Comparison of ENCODE assay signal across 9 cellular contexts in the genomic region with DNA sequence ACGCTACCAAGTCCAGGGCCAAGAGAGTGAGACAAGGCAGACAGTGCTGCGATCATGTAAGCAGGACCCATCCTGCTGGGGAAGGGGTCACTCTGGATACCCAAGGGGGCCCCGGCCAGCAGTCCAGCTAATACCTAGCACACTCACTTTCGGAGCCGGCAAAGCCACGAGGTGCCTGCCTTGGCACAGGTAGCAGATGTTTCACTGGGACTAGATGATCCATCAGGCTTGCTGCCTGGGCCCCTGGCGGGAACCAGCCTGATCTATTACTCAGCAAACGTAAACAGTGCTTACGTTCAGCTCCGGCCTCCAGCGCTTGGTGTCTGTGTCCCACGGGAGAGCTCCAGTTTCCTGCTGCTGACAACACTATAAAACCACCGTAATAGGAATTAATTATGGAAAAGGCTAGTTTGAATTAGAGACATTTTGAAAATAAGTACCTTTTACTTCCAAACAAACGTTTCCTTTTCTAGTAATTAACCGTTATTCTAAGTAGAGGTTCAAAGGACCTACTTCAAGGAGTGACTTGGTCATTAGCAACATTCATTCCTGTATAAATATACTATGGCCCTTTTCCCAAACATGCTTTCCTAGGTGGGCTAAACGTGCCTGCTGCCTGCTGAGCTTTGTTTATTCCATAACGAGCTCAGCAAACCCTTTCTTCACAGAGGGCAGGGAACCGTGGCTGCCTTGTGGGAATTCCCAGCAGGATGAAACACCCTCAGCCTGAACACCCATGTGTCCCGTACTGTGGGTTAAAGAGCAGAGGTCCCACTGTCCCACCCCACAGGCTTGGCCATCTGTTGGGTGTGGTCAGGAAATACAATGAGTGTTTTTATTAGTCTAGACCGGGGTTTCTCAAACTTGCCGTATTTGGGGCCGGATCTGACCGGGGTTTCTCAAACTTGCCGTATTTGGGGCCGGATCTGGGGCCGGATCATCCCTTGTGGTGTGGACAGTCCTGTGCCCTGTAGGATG. TPM values are rescaled to one million over a fixed set of nuclear protein-coding genes. Genes with fewer than 3 reads are reported as not detected.
DNase-seq lines count a peak whose midpoint lies in the region; ATAC-seq and TF ChIP-seq lines count a peak whose summit lies in the region.
"Had no signal": no experiment of that assay in that cellular context is flagged by ENCODE, and none has a peak within 500 bp of the region (broad histone marks: within the 10 kb centered on the region; RNA-seq: fewer than 3 reads in every experiment).

No MANE protein-coding gene starts in this region.

- TF ChIP-seq CTCF in AG04450 (IDR thresholded peaks at IDR 0.05; ENCODE audit: low read depth, low read length): no peak
- TF ChIP-seq CTCF in left lung (IDR thresholded peaks at IDR 0.05): no peak

- no peak overlapping the region for H3K27ac ChIP-seq in AG04450 (ENCODE audit: low read depth, low read length)
- no peak overlapping the region for H3K27ac ChIP-seq in left lung

- H3K9me3 ChIP-seq in AG04450 (ENCODE audit: control insufficient read depth, insufficient read depth, low read length) (no peaks in the 10 kb centered on the region; the same call in 1 of the 2 replicates), left lung (no peaks in the 10 kb centered on the region)

- H3K4me3 ChIP-seq in AG04450 (ENCODE audit: low read depth, low read length) (no peak overlapping the region), left lung (no peak overlapping the region)

- ATAC-seq in left lung: peak; percentile 20
- no peak for ATAC-seq in HG02840 (IDR thresholded peaks at IDR 0.05; ENCODE audit: low FRiP score, unreplicated experiment)

- H3K4me1 ChIP-seq in left lung: no peaks in the 10 kb centered on the region

- no peaks in the 10 kb centered on the region for H3K36me3 ChIP-seq in left lung

- peak; percentile 37 for DNase-seq in AG04450 (ENCODE audit: low read depth, low spot score)
- DNase-seq in NCI-H128 (lab: John Stamatoyannopoulos, UW; ENCODE audit: unreplicated experiment): peak; percentile 24
- DNase-seq in amniotic epithelial cell (ENCODE audit: low read depth): peak; percentile 64
- no peak for DNase-seq in left lung
- DNase-seq in midbrain (lab: John Stamatoyannopoulos, UW): no peak
- no peak for DNase-seq in superior temporal gyrus (ENCODE audit: extremely low spot score)
- DNase-seq in OCI-M1 (lab: John Stamatoyannopoulos, UW): no peak
- DNase-seq: DND-41 had no signal

- H3K27me3 ChIP-seq in AG04450 (ENCODE audit: control insufficient read depth, insufficient read depth, low read length): peaks cover 30% of the 10 kb centered on the region
- no peaks in the 10 kb centered on the region for H3K27me3 ChIP-seq in left lung

- POLR2A ChIA-PET in AG04450 (lab: Yijun Ruan, JAX): interaction anchor here (0.7 to 1.1 kb wide), 2 partner anchors 8 to 35 kb away, joined by 4 to 8 read pairs; no protein-coding TSS in a partner anchor

- CTCF ChIA-PET in AG04450 (lab: Charles Lee): interaction anchor here (0.8 to 0.9 kb wide), 2 partner anchors 20 to 34 kb away, joined by 3 to 4 read pairs; no protein-coding TSS in a partner anchor

- intact Hi-C loops in left lung (cut with DNase I): no loop called here

RNA-seq across cellular contexts. Expression of a gene that starts 18.4 kb away (rescaled TPM):
- 0.12 TPM in 1 of 2 replicates, not detected in the other for polyA plus RNA-seq in AG04450 (2011; rRNA removed)
- not detected in 2 replicates for polyA minus RNA-seq in AG04450 (2011; rRNA and poly(A)+ RNA removed)
- total RNA-seq in left lung: 10 to 100 TPM; 24.4 to 25.7 TPM

Comparison
In these comparisons a context has a peak if more than half of its experiments do, and no peak if none do; other contexts are left out.
1. DNase-seq: peak in AG04450 (single experiment), NCI-H128 (single experiment) and amniotic epithelial cell (single experiment); none in left lung (0 of 2), midbrain (single experiment), superior temporal gyrus (single experiment) and OCI-M1 (single experiment).